Comparison of ENCODE assay signal across 1 cellular context in genomic region chr6:2514965-2515543, GRCh38.
TF ChIP-seq lines count a peak whose summit lies in the region.

No MANE protein-coding gene starts in this region.

TF ChIP-seq in HepG2, 621 proteins besides CTCF, POLR2A, EP300 and RAD21 (continued from another document and continues in another):
- TF ChIP-seq ZNF691 (CRISPR knock-in tag; IDR thresholded peaks at IDR 0.05; ENCODE audit: borderline replicate concordance, low read depth), result peak; percentile 75; the same call in 1 of the 2 replicates
- TF ChIP-seq JUNB (CRISPR knock-in tag; IDR thresholded peaks at IDR 0.05; ENCODE audit: borderline replicate concordance), result peak; percentile 38; the same call in 1 of the 2 replicates
- no peak for TF ChIP-seq ZNF136 (CRISPR knock-in tag; IDR thresholded peaks at IDR 0.05; ENCODE audit: low read depth)
- no peak for TF ChIP-seq CBX5 (CRISPR knock-in tag; IDR thresholded peaks at IDR 0.05; ENCODE audit: borderline replicate concordance)
- no peak for TF ChIP-seq REL (CRISPR knock-in tag; conservative IDR thresholded peaks at IDR 0.05)
- TF ChIP-seq ZNF3 (CRISPR knock-in tag; IDR thresholded peaks at IDR 0.05), result no peak; the same call in 1 of the 2 replicates
- peak; percentile 90; the same call in 1 of the 2 replicates for TF ChIP-seq ZNF512B (CRISPR knock-in tag; IDR thresholded peaks at IDR 0.05; ENCODE audit: borderline replicate concordance)
- TF ChIP-seq ZMAT3 (CRISPR knock-in tag; conservative IDR thresholded peaks at IDR 0.05), result peak; percentile 63; the same call in 1 of the 2 replicates
- TF ChIP-seq MTA3 (CRISPR knock-in tag; IDR thresholded peaks at IDR 0.05), result no peak
- no peak for TF ChIP-seq CAMTA2 (CRISPR knock-in tag; IDR thresholded peaks at IDR 0.05; ENCODE audit: borderline replicate concordance)
- 0 out of 2 replicates have a peak, but pooled peaks have one; percentile 68 for TF ChIP-seq BRCA1 (CRISPR knock-in tag; IDR thresholded peaks at IDR 0.05)
- TF ChIP-seq ZFP91 (CRISPR knock-in tag; IDR thresholded peaks at IDR 0.05; ENCODE audit: borderline replicate concordance), result 0 out of 2 replicates have a peak, but pooled peaks have one; percentile 48
- TF ChIP-seq NFATC3 (CRISPR knock-in tag; IDR thresholded peaks at IDR 0.05), result peak; percentile 80; the same call in 1 of the 2 replicates
- peak; percentile 87 for TF ChIP-seq ISL2 (CRISPR knock-in tag; IDR thresholded peaks at IDR 0.05)
- TF ChIP-seq GABPA (IDR thresholded peaks at IDR 0.05; ENCODE audit: low read depth, low read length), result no peak
- TF ChIP-seq GABPA (CRISPR knock-in tag; IDR thresholded peaks at IDR 0.05; ENCODE audit: low read depth), result 0 out of 2 replicates have a peak, but pooled peaks have one; percentile 30
- peak; percentile 83 for TF ChIP-seq ZNF574 (CRISPR knock-in tag; IDR thresholded peaks at IDR 0.05)
- peak; percentile 90; the same call in 1 of the 2 replicates for TF ChIP-seq ZNF564 (CRISPR knock-in tag; IDR thresholded peaks at IDR 0.05)
- TF ChIP-seq TRIM22 (IDR thresholded peaks at IDR 0.05), result no peak
- peak; percentile 81 for TF ChIP-seq GATAD1 (CRISPR knock-in tag; IDR thresholded peaks at IDR 0.05)
- no peak; the same call in 1 of the 2 replicates for TF ChIP-seq ZNF790 (CRISPR knock-in tag; IDR thresholded peaks at IDR 0.05; ENCODE audit: borderline replicate concordance)
- TF ChIP-seq ZNF792 (CRISPR knock-in tag; IDR thresholded peaks at IDR 0.05), result peak; percentile 70; the same call in 1 of the 2 replicates
- peak; percentile 93 for TF ChIP-seq REPIN1 (CRISPR knock-in tag; IDR thresholded peaks at IDR 0.05; ENCODE audit: borderline replicate concordance, low read depth)
- TF ChIP-seq YY1 (IDR thresholded peaks at IDR 0.05; ENCODE audit: insufficient read depth, insufficient replicate concordance, low read depth, low read length), result peak; percentile 26
- no peak for TF ChIP-seq ZNF672 (CRISPR knock-in tag; IDR thresholded peaks at IDR 0.05)
- TF ChIP-seq FOXO1 (CRISPR knock-in tag; IDR thresholded peaks at IDR 0.05), result peak; percentile 91
- peak; percentile 43 for TF ChIP-seq SMC3 (IDR thresholded peaks at IDR 0.05; ENCODE audit: low read length)
- TF ChIP-seq GABPB1 (CRISPR knock-in tag; IDR thresholded peaks at IDR 0.05), result peak; percentile 50; the same call in 1 of the 2 replicates
- no peak for TF ChIP-seq ELF4 (CRISPR knock-in tag; IDR thresholded peaks at IDR 0.05; ENCODE audit: borderline replicate concordance)
- TF ChIP-seq CERS6 (CRISPR knock-in tag; IDR thresholded peaks at IDR 0.05), result no peak
- TF ChIP-seq USF2 (IDR thresholded peaks at IDR 0.05; ENCODE audit: low read depth, low read length), result no peak
- TF ChIP-seq USF2 (CRISPR knock-in tag; IDR thresholded peaks at IDR 0.05; ENCODE audit: borderline replicate concordance), result no peak
- peak; percentile 89 for TF ChIP-seq ZSCAN25 (CRISPR knock-in tag; IDR thresholded peaks at IDR 0.05)
- no peak for TF ChIP-seq KIAA2018 (CRISPR knock-in tag; IDR thresholded peaks at IDR 0.05; ENCODE audit: borderline replicate concordance)
- TF ChIP-seq NFE2L2 (IDR thresholded peaks at IDR 0.05; ENCODE audit: low read length), result no peak
- TF ChIP-seq FOXK1 (CRISPR knock-in tag; IDR thresholded peaks at IDR 0.05; ENCODE audit: borderline replicate concordance, low read depth), result peak; percentile 80; the same call in 1 of the 2 replicates
- TF ChIP-seq ZNF709 (CRISPR knock-in tag; IDR thresholded peaks at IDR 0.05), result no peak
- peak; percentile 46; the same call in 1 of the 2 replicates for TF ChIP-seq ZNF816 (CRISPR knock-in tag; IDR thresholded peaks at IDR 0.05; ENCODE audit: borderline replicate concordance)
